Comparison of ENCODE assay signal across 1 cellular context in the genomic region with DNA sequence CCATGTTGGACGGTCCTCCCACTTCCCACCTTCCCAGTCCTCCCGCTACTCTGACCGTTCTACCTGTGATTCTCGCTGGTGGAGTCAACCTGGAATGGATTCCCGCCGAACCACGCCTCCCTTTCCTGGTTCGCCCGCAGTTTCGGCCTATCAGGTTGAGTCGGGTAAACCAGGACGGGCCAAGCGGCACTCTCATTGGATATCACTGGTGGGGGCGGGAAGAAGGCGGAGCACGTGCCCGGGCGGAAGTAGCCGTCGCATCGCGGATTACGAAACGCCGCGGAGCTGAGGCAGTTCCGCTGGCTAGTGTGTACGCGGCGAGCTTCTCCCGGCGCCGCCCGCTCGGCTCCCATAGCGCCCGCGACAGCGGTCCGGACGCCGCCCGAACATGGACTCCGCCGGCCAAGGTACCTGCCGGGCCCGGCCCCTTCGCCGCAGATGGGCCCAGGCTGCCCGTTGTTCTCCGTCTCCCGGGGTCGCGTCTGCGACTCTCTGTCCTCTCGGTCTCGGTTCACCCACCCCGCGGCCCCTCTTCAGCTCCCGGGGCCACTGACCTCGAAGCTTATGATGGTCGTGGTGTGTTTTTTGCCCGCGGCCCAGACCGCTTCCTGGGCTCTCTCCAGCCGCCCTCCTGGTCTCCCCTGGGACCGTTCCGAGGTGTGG.
TF ChIP-seq lines count a peak whose summit lies in the region.

A gene (plus strand): TSS at position 293 of the 663 bp plus-strand sequence. CDS start 96 bp downstream, at position 389.

TF ChIP-seq in K562, 482 proteins besides CTCF, POLR2A, EP300 and RAD21 (continued from another document and continues in another):
- TF ChIP-seq GTF2F1 (IDR thresholded peaks at IDR 0.05; ENCODE audit: low read depth, low read length) (peak; percentile 45; the same call in 1 of the 2 replicates), DMBX1 (CRISPR knock-in tag; IDR thresholded peaks at IDR 0.05; ENCODE audit: borderline replicate concordance) (no peak), SIN3B (IDR thresholded peaks at IDR 0.05; ENCODE audit: low read depth) (peak; percentile 88), CEBPB (tag; IDR thresholded peaks at IDR 0.05) (peak; percentile 98), RBM14 (IDR thresholded peaks at IDR 0.05; ENCODE audit: borderline replicate concordance, insufficient read depth, low read depth, low read length) (no peak), GTF2E2 (tag; IDR thresholded peaks at IDR 0.05) (no peak; the same call in 1 of the 2 replicates), ARNT (IDR thresholded peaks at IDR 0.05) (no peak), TEAD1 (CRISPR knock-in tag; IDR thresholded peaks at IDR 0.05) (peak in 1 of 2 experiments; percentile 74; a peak in 2 of 4 replicates), ZC3H8 (IDR thresholded peaks at IDR 0.05) (no peak), PHF8 (IDR thresholded peaks at IDR 0.05; ENCODE audit: borderline replicate concordance, low read length) (peak; percentile 86; the same call in 1 of the 2 replicates), ZNF124 (CRISPR knock-in tag; IDR thresholded peaks at IDR 0.05) (no peak), BCOR (IDR thresholded peaks at IDR 0.05) (no peak), CBFA2T2 (conservative IDR thresholded peaks at IDR 0.05) (0 out of 2 replicates have a peak, but pooled peaks have one; percentile 25), CBFA2T3 (IDR thresholded peaks at IDR 0.05) (no peak), CBX8 (IDR thresholded peaks at IDR 0.05; ENCODE audit: borderline replicate concordance, extremely low read depth, low read depth, low read length, poor library complexity, severe bottlenecking) (no peak), PURB (CRISPR knock-in tag; IDR thresholded peaks at IDR 0.05; ENCODE audit: low read depth) (no peak), ZEB2 (IDR thresholded peaks at IDR 0.05) (no peak), BCL6 (CRISPR knock-in tag; IDR thresholded peaks at IDR 0.05) (no peak), RAD51 (IDR thresholded peaks at IDR 0.05; ENCODE audit: borderline replicate concordance, low read depth) (peak; percentile 88), IFI16 (CRISPR knock-in tag; IDR thresholded peaks at IDR 0.05) (no peak)
- TF ChIP-seq, protein P1, sequence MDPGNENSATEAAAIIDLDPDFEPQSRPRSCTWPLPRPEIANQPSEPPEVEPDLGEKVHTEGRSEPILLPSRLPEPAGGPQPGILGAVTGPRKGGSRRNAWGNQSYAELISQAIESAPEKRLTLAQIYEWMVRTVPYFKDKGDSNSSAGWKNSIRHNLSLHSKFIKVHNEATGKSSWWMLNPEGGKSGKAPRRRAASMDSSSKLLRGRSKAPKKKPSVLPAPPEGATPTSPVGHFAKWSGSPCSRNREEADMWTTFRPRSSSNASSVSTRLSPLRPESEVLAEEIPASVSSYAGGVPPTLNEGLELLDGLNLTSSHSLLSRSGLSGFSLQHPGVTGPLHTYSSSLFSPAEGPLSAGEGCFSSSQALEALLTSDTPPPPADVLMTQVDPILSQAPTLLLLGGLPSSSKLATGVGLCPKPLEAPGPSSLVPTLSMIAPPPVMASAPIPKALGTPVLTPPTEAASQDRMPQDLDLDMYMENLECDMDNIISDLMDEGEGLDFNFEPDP (CRISPR knock-in tag; IDR thresholded peaks at IDR 0.05), result no peak
- TF ChIP-seq, protein P2, sequence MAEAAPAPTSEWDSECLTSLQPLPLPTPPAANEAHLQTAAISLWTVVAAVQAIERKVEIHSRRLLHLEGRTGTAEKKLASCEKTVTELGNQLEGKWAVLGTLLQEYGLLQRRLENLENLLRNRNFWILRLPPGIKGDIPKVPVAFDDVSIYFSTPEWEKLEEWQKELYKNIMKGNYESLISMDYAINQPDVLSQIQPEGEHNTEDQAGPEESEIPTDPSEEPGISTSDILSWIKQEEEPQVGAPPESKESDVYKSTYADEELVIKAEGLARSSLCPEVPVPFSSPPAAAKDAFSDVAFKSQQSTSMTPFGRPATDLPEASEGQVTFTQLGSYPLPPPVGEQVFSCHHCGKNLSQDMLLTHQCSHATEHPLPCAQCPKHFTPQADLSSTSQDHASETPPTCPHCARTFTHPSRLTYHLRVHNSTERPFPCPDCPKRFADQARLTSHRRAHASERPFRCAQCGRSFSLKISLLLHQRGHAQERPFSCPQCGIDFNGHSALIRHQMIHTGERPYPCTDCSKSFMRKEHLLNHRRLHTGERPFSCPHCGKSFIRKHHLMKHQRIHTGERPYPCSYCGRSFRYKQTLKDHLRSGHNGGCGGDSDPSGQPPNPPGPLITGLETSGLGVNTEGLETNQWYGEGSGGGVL (CRISPR knock-in tag; IDR thresholded peaks at IDR 0.05), result no peak
- TF ChIP-seq, protein P3, sequence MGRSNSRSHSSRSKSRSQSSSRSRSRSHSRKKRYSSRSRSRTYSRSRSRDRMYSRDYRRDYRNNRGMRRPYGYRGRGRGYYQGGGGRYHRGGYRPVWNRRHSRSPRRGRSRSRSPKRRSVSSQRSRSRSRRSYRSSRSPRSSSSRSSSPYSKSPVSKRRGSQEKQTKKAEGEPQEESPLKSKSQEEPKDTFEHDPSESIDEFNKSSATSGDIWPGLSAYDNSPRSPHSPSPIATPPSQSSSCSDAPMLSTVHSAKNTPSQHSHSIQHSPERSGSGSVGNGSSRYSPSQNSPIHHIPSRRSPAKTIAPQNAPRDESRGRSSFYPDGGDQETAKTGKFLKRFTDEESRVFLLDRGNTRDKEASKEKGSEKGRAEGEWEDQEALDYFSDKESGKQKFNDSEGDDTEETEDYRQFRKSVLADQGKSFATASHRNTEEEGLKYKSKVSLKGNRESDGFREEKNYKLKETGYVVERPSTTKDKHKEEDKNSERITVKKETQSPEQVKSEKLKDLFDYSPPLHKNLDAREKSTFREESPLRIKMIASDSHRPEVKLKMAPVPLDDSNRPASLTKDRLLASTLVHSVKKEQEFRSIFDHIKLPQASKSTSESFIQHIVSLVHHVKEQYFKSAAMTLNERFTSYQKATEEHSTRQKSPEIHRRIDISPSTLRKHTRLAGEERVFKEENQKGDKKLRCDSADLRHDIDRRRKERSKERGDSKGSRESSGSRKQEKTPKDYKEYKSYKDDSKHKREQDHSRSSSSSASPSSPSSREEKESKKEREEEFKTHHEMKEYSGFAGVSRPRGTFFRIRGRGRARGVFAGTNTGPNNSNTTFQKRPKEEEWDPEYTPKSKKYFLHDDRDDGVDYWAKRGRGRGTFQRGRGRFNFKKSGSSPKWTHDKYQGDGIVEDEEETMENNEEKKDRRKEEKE (IDR thresholded peaks at IDR 0.05; ENCODE audit: borderline replicate concordance in 1 of 2, control insufficient read depth in 1 of 2, low read depth in 2 of 2, low read length in 1 of 2), result no peak; a peak in 1 of 4 replicates
- TF ChIP-seq, protein P4, sequence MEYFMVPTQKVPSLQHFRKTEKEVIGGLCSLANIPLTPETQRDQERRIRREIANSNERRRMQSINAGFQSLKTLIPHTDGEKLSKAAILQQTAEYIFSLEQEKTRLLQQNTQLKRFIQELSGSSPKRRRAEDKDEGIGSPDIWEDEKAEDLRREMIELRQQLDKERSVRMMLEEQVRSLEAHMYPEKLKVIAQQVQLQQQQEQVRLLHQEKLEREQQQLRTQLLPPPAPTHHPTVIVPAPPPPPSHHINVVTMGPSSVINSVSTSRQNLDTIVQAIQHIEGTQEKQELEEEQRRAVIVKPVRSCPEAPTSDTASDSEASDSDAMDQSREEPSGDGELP (CRISPR knock-in tag; IDR thresholded peaks at IDR 0.05; ENCODE audit: borderline replicate concordance), result peak; percentile 88
- TF ChIP-seq, protein P5, sequence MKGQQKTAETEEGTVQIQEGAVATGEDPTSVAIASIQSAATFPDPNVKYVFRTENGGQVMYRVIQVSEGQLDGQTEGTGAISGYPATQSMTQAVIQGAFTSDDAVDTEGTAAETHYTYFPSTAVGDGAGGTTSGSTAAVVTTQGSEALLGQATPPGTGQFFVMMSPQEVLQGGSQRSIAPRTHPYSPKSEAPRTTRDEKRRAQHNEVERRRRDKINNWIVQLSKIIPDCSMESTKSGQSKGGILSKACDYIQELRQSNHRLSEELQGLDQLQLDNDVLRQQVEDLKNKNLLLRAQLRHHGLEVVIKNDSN (CRISPR knock-in tag; IDR thresholded peaks at IDR 0.05), result peak; percentile 97
- TF ChIP-seq, protein P6, sequence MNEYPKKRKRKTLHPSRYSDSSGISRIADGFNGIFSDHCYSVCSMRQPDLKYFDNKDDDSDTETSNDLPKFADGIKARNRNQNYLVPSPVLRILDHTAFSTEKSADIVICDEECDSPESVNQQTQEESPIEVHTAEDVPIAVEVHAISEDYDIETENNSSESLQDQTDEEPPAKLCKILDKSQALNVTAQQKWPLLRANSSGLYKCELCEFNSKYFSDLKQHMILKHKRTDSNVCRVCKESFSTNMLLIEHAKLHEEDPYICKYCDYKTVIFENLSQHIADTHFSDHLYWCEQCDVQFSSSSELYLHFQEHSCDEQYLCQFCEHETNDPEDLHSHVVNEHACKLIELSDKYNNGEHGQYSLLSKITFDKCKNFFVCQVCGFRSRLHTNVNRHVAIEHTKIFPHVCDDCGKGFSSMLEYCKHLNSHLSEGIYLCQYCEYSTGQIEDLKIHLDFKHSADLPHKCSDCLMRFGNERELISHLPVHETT (CRISPR knock-in tag; conservative IDR thresholded peaks at IDR 0.05 in 1 of 2, IDR thresholded peaks at IDR 0.05 in 1 of 2), result peak in 1 of 2 experiments; percentile 93; a peak in 2 of 4 replicates
- TF ChIP-seq, protein P7, sequence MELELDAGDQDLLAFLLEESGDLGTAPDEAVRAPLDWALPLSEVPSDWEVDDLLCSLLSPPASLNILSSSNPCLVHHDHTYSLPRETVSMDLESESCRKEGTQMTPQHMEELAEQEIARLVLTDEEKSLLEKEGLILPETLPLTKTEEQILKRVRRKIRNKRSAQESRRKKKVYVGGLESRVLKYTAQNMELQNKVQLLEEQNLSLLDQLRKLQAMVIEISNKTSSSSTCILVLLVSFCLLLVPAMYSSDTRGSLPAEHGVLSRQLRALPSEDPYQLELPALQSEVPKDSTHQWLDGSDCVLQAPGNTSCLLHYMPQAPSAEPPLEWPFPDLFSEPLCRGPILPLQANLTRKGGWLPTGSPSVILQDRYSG (tag; conservative IDR thresholded peaks at IDR 0.05; ENCODE audit: low read depth), result no peak
- TF ChIP-seq, protein P8, sequence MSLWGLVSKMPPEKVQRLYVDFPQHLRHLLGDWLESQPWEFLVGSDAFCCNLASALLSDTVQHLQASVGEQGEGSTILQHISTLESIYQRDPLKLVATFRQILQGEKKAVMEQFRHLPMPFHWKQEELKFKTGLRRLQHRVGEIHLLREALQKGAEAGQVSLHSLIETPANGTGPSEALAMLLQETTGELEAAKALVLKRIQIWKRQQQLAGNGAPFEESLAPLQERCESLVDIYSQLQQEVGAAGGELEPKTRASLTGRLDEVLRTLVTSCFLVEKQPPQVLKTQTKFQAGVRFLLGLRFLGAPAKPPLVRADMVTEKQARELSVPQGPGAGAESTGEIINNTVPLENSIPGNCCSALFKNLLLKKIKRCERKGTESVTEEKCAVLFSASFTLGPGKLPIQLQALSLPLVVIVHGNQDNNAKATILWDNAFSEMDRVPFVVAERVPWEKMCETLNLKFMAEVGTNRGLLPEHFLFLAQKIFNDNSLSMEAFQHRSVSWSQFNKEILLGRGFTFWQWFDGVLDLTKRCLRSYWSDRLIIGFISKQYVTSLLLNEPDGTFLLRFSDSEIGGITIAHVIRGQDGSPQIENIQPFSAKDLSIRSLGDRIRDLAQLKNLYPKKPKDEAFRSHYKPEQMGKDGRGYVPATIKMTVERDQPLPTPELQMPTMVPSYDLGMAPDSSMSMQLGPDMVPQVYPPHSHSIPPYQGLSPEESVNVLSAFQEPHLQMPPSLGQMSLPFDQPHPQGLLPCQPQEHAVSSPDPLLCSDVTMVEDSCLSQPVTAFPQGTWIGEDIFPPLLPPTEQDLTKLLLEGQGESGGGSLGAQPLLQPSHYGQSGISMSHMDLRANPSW (CRISPR knock-in tag; IDR thresholded peaks at IDR 0.05), result no peak
- TF ChIP-seq, protein P9, sequence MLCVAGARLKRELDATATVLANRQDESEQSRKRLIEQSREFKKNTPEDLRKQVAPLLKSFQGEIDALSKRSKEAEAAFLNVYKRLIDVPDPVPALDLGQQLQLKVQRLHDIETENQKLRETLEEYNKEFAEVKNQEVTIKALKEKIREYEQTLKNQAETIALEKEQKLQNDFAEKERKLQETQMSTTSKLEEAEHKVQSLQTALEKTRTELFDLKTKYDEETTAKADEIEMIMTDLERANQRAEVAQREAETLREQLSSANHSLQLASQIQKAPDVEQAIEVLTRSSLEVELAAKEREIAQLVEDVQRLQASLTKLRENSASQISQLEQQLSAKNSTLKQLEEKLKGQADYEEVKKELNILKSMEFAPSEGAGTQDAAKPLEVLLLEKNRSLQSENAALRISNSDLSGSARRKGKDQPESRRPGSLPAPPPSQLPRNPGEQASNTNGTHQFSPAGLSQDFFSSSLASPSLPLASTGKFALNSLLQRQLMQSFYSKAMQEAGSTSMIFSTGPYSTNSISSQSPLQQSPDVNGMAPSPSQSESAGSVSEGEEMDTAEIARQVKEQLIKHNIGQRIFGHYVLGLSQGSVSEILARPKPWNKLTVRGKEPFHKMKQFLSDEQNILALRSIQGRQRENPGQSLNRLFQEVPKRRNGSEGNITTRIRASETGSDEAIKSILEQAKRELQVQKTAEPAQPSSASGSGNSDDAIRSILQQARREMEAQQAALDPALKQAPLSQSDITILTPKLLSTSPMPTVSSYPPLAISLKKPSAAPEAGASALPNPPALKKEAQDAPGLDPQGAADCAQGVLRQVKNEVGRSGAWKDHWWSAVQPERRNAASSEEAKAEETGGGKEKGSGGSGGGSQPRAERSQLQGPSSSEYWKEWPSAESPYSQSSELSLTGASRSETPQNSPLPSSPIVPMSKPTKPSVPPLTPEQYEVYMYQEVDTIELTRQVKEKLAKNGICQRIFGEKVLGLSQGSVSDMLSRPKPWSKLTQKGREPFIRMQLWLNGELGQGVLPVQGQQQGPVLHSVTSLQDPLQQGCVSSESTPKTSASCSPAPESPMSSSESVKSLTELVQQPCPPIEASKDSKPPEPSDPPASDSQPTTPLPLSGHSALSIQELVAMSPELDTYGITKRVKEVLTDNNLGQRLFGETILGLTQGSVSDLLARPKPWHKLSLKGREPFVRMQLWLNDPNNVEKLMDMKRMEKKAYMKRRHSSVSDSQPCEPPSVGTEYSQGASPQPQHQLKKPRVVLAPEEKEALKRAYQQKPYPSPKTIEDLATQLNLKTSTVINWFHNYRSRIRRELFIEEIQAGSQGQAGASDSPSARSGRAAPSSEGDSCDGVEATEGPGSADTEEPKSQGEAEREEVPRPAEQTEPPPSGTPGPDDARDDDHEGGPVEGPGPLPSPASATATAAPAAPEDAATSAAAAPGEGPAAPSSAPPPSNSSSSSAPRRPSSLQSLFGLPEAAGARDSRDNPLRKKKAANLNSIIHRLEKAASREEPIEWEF (CRISPR knock-in tag; IDR thresholded peaks at IDR 0.05), result no peak
- TF ChIP-seq, protein P10, sequence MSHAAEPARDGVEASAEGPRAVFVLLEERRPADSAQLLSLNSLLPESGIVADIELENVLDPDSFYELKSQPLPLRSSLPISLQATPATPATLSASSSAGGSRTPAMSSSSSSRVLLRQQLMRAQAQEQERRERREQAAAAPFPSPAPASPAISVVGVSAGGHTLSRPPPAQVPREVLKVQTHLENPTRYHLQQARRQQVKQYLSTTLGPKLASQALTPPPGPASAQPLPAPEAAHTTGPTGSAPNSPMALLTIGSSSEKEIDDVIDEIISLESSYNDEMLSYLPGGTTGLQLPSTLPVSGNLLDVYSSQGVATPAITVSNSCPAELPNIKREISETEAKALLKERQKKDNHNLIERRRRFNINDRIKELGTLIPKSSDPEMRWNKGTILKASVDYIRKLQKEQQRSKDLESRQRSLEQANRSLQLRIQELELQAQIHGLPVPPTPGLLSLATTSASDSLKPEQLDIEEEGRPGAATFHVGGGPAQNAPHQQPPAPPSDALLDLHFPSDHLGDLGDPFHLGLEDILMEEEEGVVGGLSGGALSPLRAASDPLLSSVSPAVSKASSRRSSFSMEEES (CRISPR knock-in tag; IDR thresholded peaks at IDR 0.05), result no peak
